ENCODE assay signal across 9 cellular contexts in genomic region chr5:108214857-108215256, GRCh38.
"Had no signal": no experiment of that assay in that cellular context is flagged by ENCODE, and none has a peak within 500 bp of the region (broad histone marks: within the 10 kb centered on the region; RNA-seq: fewer than 3 reads in every experiment).

No MANE protein-coding gene starts in this region.

- H3K27ac ChIP-seq: HL-60, KMS-11 had no signal

- H3K4me2 ChIP-seq: KMS-11 had no signal

- DNase-seq: IMR-90, Karpas-422, KBM-7, KG1 had no signal

- H3K27me3 Mint-ChIP-seq: IgD-negative memory B cell had no signal

- H3K4me1 Mint-ChIP-seq: IgD-negative memory B cell had no signal

- H3K9ac ChIP-seq: KMS-11 had no signal

- ATAC-seq: HepG2 had no signal

- FAIRE-seq: HepG2, HTR-8/SVneo had no signal

- H3K27ac Mint-ChIP-seq: IgD-negative memory B cell had no signal

- H3K4me3 Mint-ChIP-seq: IgD-negative memory B cell had no signal
